In genomic region chr2:54465143-54465542, GRCh38 we compare ENCODE assay signal across 13 cellular contexts.
"Had no signal": no experiment of that assay in that cellular context is flagged by ENCODE, and none has a peak within 500 bp of the region (broad histone marks: within the 10 kb centered on the region; RNA-seq: fewer than 3 reads in every experiment).

No MANE protein-coding gene starts in this region.

- ATAC-seq: body of pancreas; naive thymus-derived CD8-positive, alpha-beta T cell had no signal

- H3K27ac ChIP-seq: adrenal gland, body of pancreas, lower lobe of right lung, neutrophil, SJCRH30 had no signal

- H3K4me3 ChIP-seq: adrenal gland, body of pancreas, lower lobe of right lung, SJCRH30 had no signal

- H3K9me3 ChIP-seq: adrenal gland, body of pancreas, lower lobe of right lung, neutrophil, SJCRH30 had no signal

- H3K4me1 ChIP-seq: body of pancreas had no signal

- H3K27me3 ChIP-seq: adrenal gland, body of pancreas, neutrophil, SJCRH30 had no signal

- DNase-seq: activated CD4-positive, alpha-beta T cell treated with anti-CD3 and anti-CD28 coated beads, Interleukin-2, amount 50 U/mL, for 1 hour; activated naive CD4-positive, alpha-beta T cell treated with anti-CD3 and anti-CD28 coated beads, Interleukin-2, amount 50 U/mL, for 16 hours; adrenal gland; body of pancreas; dermis blood vessel endothelial cell; foreskin fibroblast; lower lobe of right lung; naive thymus-derived CD8-positive, alpha-beta T cell; posterior cingulate gyrus; SJCRH30; stimulated activated CD4-positive, alpha-beta T cell treated with anti-CD3 and anti-CD28 coated beads, Interleukin-15, amount 100 ng/mL, for 24 hours; stimulated activated CD4-positive, alpha-beta T cell treated with anti-CD3 and anti-CD28 coated beads, Interleukin-4, amount 100 ng/mL, for 4 hours had no signal

- H3K36me3 ChIP-seq: adrenal gland, lower lobe of right lung, neutrophil had no signal

- H3K36me3 Mint-ChIP-seq: naive thymus-derived CD8-positive, alpha-beta T cell had no signal

- H3K27ac Mint-ChIP-seq: naive thymus-derived CD8-positive, alpha-beta T cell had no signal

- H3K4me1 Mint-ChIP-seq: naive thymus-derived CD8-positive, alpha-beta T cell had no signal

- H3K4me3 Mint-ChIP-seq: naive thymus-derived CD8-positive, alpha-beta T cell had no signal

- H3K9me3 Mint-ChIP-seq: naive thymus-derived CD8-positive, alpha-beta T cell had no signal
